Comparison of ENCODE assay signal across 11 cellular contexts in the genomic region with DNA sequence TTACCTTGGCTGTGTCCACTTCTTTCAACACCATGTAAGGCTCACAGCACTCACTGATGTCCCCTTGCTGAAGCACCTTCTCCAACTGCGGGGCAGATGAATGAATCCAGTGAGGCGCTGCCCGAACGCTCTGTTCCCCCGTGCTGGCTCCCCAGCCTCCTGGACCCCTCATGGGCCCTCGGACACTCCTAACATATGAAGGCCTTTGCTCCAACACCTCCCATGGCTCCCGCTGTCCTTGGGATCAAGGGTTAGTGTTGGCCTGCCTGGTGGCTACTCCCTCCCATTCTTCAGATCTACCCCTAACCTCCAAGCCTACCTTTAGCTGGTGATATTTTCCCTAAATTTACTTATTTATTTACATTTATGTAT. TPM values are rescaled to one million over a fixed set of nuclear protein-coding genes. Genes with fewer than 3 reads are reported as not detected.
DNase-seq lines count a peak whose midpoint lies in the region; ATAC-seq and TF ChIP-seq lines count a peak whose summit lies in the region.
"Had no signal": no experiment of that assay in that cellular context is flagged by ENCODE, and none has a peak within 500 bp of the region (broad histone marks: within the 10 kb centered on the region; RNA-seq: fewer than 3 reads in every experiment).

No MANE protein-coding gene starts in this region.

- H3K4me3 ChIP-seq in IMR-90 (ENCODE audit: insufficient read depth, low read depth, low read length) = no peak overlapping the region
- no peak overlapping the region for H3K4me3 ChIP-seq in left lung
- H3K4me3 ChIP-seq: ascending aorta had no signal

- H3K27ac ChIP-seq in IMR-90 (ENCODE audit: insufficient read depth, low read length) = no peak overlapping the region
- H3K27ac ChIP-seq in angular gyrus (ENCODE audit: low read depth, low read length) = peak overlapping the region; percentile 42
- H3K27ac ChIP-seq in left lung = peak overlapping the region; percentile 28 to 62

- ATAC-seq in IMR-90 (ENCODE audit: low read depth) (no peak), left lung (no peak), HG03520 (IDR thresholded peaks at IDR 0.05; ENCODE audit: unreplicated experiment) (no peak)
- no peak for ATAC-seq in stimulated activated memory B cell treated with anti-CD40 and anti-IgM and Interleukin-4, amounts not matched to agents 10 μg/mL and 1 μg/mL and 100 μg/mL, for 72 hours
- ATAC-seq in naive thymus-derived CD8-positive, alpha-beta T cell = no peak

- peaks cover 6% of the 10 kb centered on the region for H3K36me3 Mint-ChIP-seq in stimulated activated memory B cell treated with anti-CD40 and anti-IgM and Interleukin-4, amounts not matched to agents 10 μg/mL and 1 μg/mL and 100 μg/mL, for 72 hours
- H3K36me3 Mint-ChIP-seq in naive thymus-derived CD8-positive, alpha-beta T cell = peaks cover 3 to 4% (median 3%) of the 10 kb centered on the region in 3 donors

- H3K23ac ChIP-seq in IMR-90 (ENCODE audit: low read depth, low read length) = 0 out of 2 replicates have a peak overlapping the region, but pooled peaks have one; percentile 51

- no peak for TF ChIP-seq CTCF in IMR-90 (conservative IDR thresholded peaks at IDR 0.05; ENCODE audit: low read depth, low read length)
- no peak for TF ChIP-seq CTCF in left lung (IDR thresholded peaks at IDR 0.05)

- no peak overlapping the region for H3K56ac ChIP-seq in IMR-90 (ENCODE audit: extremely low read depth, insufficient read depth, low read length)

- H3K4me1 ChIP-seq in IMR-90 (ENCODE audit: control insufficient read depth, insufficient read depth, low read length) (0 out of 2 replicates have a peak, but pooled peaks cover 1% of the 10 kb centered on the region), left lung (peaks cover 0 to 39% of the 10 kb centered on the region in 2 donors)
- H3K4me1 ChIP-seq: HAP-1 had no signal

- TF ChIP-seq POLR2A in IMR-90 (IDR thresholded peaks at IDR 0.05; ENCODE audit: low read depth, low read length) = no peak

- no peak overlapping the region for H3K4me2 ChIP-seq in IMR-90 (ENCODE audit: low read depth, low read length)

- H3K27me3 Mint-ChIP-seq in stimulated activated memory B cell treated with anti-CD40 and anti-IgM and Interleukin-4, amounts not matched to agents 10 μg/mL and 1 μg/mL and 100 μg/mL, for 72 hours = peaks cover 9% of the 10 kb centered on the region
- H3K27me3 Mint-ChIP-seq in naive thymus-derived CD8-positive, alpha-beta T cell = peaks cover 12 to 69% (median 33%) of the 10 kb centered on the region in 5 donors

- peak overlapping the region; percentile 19; the same call in 1 of the 2 replicates for H2BK120ac ChIP-seq in IMR-90 (ENCODE audit: low read depth, low read length)

- H3K9me3 Mint-ChIP-seq in stimulated activated memory B cell treated with anti-CD40 and anti-IgM and Interleukin-4, amounts not matched to agents 10 μg/mL and 1 μg/mL and 100 μg/mL, for 72 hours = peaks cover 2% of the 10 kb centered on the region
- peaks cover 0 to 10% (median 4%) of the 10 kb centered on the region in 9 donors for H3K9me3 Mint-ChIP-seq in naive thymus-derived CD8-positive, alpha-beta T cell

- TF ChIP-seq RAD21 in IMR-90 (IDR thresholded peaks at IDR 0.05; ENCODE audit: low read length) = no peak

- H2AFZ ChIP-seq in IMR-90 (replicated peaks; ENCODE audit: low read length, poor library complexity) = peak overlapping the region; percentile 91

- H3K9me1 ChIP-seq in IMR-90 (ENCODE audit: insufficient read depth, low read length) = peaks cover 4% of the 10 kb centered on the region; the same call in 1 of the 2 replicates

- DNase-seq in IMR-90 (no peak), left lung (no peak), kidney glomerular epithelial cell (lab: John Stamatoyannopoulos, UW) (no peak)
- DNase-seq in naive thymus-derived CD8-positive, alpha-beta T cell = no peak

- no peaks in the 10 kb centered on the region for H4K20me1 ChIP-seq in IMR-90 (ENCODE audit: insufficient read depth, low read length)

- H3K4me1 Mint-ChIP-seq in stimulated activated memory B cell treated with anti-CD40 and anti-IgM and Interleukin-4, amounts not matched to agents 10 μg/mL and 1 μg/mL and 100 μg/mL, for 72 hours = peaks cover 7% of the 10 kb centered on the region
- peaks cover 5 to 8% (median 5%) of the 10 kb centered on the region in 4 donors for H3K4me1 Mint-ChIP-seq in naive thymus-derived CD8-positive, alpha-beta T cell

- H3K9me3 ChIP-seq in IMR-90 (ENCODE audit: control insufficient read depth, insufficient read depth, low read length) (no peaks in the 10 kb centered on the region), left lung (peaks cover 0 to 6% of the 10 kb centered on the region in 2 donors)
- H3K9me3 ChIP-seq: ascending aorta, HAP-1 had no signal

- H3K9ac ChIP-seq in IMR-90 (ENCODE audit: low read depth, low read length) = no peak overlapping the region

- H3K4me3 Mint-ChIP-seq in stimulated activated memory B cell treated with anti-CD40 and anti-IgM and Interleukin-4, amounts not matched to agents 10 μg/mL and 1 μg/mL and 100 μg/mL, for 72 hours = peak overlapping the region; percentile 30
- H3K4me3 Mint-ChIP-seq in naive thymus-derived CD8-positive, alpha-beta T cell = peak overlapping the region in 5 of 10 donors; percentile 8 to 67 (median 39)

- H4K5ac ChIP-seq in IMR-90 (ENCODE audit: low read depth, low read length) = no peak overlapping the region

- H2BK20ac ChIP-seq in IMR-90 (ENCODE audit: low read depth, low read length) = peak overlapping the region; percentile 39

- H2BK15ac ChIP-seq in IMR-90 (ENCODE audit: low read depth, low read length) = no peak overlapping the region

- intact Hi-C loops in IMR-90 (cut with micrococcal nuclease) (loop anchor here (1.0 kb wide), 2 partner anchors 43 to 239 kb away; no protein-coding TSS in a partner anchor), left lung (cut with DNase I) (no loop called here)

- peak overlapping the region in 1 of 2 experiments; percentile 70; a peak in 1 of 4 replicates for H4K8ac ChIP-seq in IMR-90 (ENCODE audit: low read depth in 2 of 2, low read length in 2 of 2)

- peak overlapping the region; percentile 67 for H2AK9ac ChIP-seq in IMR-90 (replicated peaks; ENCODE audit: low read depth, low read length, poor library complexity)

- no peak overlapping the region for H3K18ac ChIP-seq in IMR-90 (ENCODE audit: low read depth, low read length)

- H3K27ac Mint-ChIP-seq in stimulated activated memory B cell treated with anti-CD40 and anti-IgM and Interleukin-4, amounts not matched to agents 10 μg/mL and 1 μg/mL and 100 μg/mL, for 72 hours = no peak overlapping the region
- no peak overlapping the region for H3K27ac Mint-ChIP-seq in naive thymus-derived CD8-positive, alpha-beta T cell
- H3K27ac Mint-ChIP-seq: IgD-negative memory B cell had no signal

- peaks cover 35% of the 10 kb centered on the region for H3K36me3 ChIP-seq in IMR-90 (ENCODE audit: control insufficient read depth, insufficient read depth, low read length)
- H3K36me3 ChIP-seq in left lung = peaks cover 0 to 69% of the 10 kb centered on the region in 2 donors
- H3K36me3 ChIP-seq: HAP-1 had no signal

- no peak overlapping the region for H4K91ac ChIP-seq in IMR-90 (ENCODE audit: insufficient read depth, low read depth, low read length)

- in situ Hi-C loops in IMR-90 (cut with MboI; ENCODE audit: low sequenced_read_pairs) = no loop called here

- peak overlapping the region; percentile 45; the same call in 1 of the 2 replicates for H3K14ac ChIP-seq in IMR-90 (replicated peaks; ENCODE audit: low read depth, low read length)

- BruUV-seq in IMR-90 (replicated peaks; lab: Mats Ljungman, UMichigan) = no TSS peak

- dilution Hi-C loops in IMR-90 (cut with HindIII; ENCODE audit: low sequenced_read_pairs, unreplicated experiment) = no loop called here

- H3K79me1 ChIP-seq in IMR-90 (ENCODE audit: low read depth in 1 of 2, low read length in 2 of 2) = no peaks in the 10 kb centered on the region

- CTCF ChIA-PET in IMR-90 (lab: Yijun Ruan, JAX) = interaction anchor here (0.6 to 1.4 kb wide), 6 partner anchors 12 to 239 kb away, joined by 3 to 6 read pairs (median 4); no protein-coding TSS in a partner anchor

- H2BK5ac ChIP-seq in IMR-90 (ENCODE audit: low read depth, low read length, poor library complexity, severe bottlenecking) = no peak overlapping the region

- POLR2A ChIA-PET in IMR-90 (lab: Charles Lee; ENCODE audit: unreplicated experiment) = interaction anchor here (0.6 kb wide), 1 partner anchor 15 kb away, joined by 9 read pairs; no protein-coding TSS in a partner anchor
- POLR2A ChIA-PET in naive thymus-derived CD8-positive, alpha-beta T cell (lab: Charles Lee) = no interaction called here

- peak overlapping the region; percentile 20; the same call in 1 of the 2 replicates for H2AK5ac ChIP-seq in IMR-90 (ENCODE audit: low read depth, low read length)

- H3K27me3 ChIP-seq in IMR-90 (ENCODE audit: control insufficient read depth, insufficient read depth, low read length) (no peaks in the 10 kb centered on the region), left lung (no peaks in the 10 kb centered on the region)
- H3K27me3 ChIP-seq: ascending aorta had no signal

- H3K4ac ChIP-seq in IMR-90 (ENCODE audit: low read depth, low read length) = peak overlapping the region; percentile 52

- no CpG with 5 or more reads among the region's 7 CpGs for WGBS in IMR-90 (ENCODE audit: extremely low coverage in 2 of 2, insufficient read length in 1 of 2), 2 experiments

RNA-seq across cellular contexts. Expression of a gene that starts 4.4 kb away (rescaled TPM):
- not detected in 2 replicates for total RNA-seq in IMR-90 (2012; rRNA removed)
- polyA plus RNA-seq in IMR-90 (2012; rRNA removed) = not detected in 2 replicates
- 0.09 TPM in 1 of 2 replicates, not detected in the other for polyA plus RNA-seq in IMR-90 (2012; cell fraction: cytosol; rRNA removed)
- 0.34 and 0.60 TPM in 2 replicates for polyA plus RNA-seq in IMR-90 (2012; cell fraction: nucleus; rRNA removed; ENCODE audit: low replicate concordance)
- not detected for total RNA-seq in left lung
- total RNA-seq in naive thymus-derived CD8-positive, alpha-beta T cell = not detected
- polyA plus RNA-seq in naive thymus-derived CD8-positive, alpha-beta T cell = not detected
- total RNA-seq: ascending aorta, Calu3 had no signal
- polyA plus RNA-seq: IgD-negative memory B cell had no signal

RNA-seq across cellular contexts. Expression of a gene that starts 18.5 kb away (rescaled TPM):
- total RNA-seq in IMR-90 (2012; rRNA removed) = 4.4 and 5.0 TPM in 2 replicates
- 17.7 and 18.4 TPM in 2 replicates for polyA plus RNA-seq in IMR-90 (2012; rRNA removed)
- polyA plus RNA-seq in IMR-90 (2012; cell fraction: cytosol; rRNA removed) = 6.9 and 15.1 TPM in 2 replicates
- polyA plus RNA-seq in IMR-90 (2012; cell fraction: nucleus; rRNA removed; ENCODE audit: low replicate concordance) = 64.0 and 119 TPM in 2 replicates
- 10 to 100 TPM; 65.6 to 97.9 TPM for total RNA-seq in left lung
- under 1 TPM; 0.16 to 0.34 TPM for total RNA-seq in naive thymus-derived CD8-positive, alpha-beta T cell
- polyA plus RNA-seq in naive thymus-derived CD8-positive, alpha-beta T cell = not detected

RNA-seq across cellular contexts. Expression of a gene that starts 46.4 kb away (rescaled TPM):
- total RNA-seq in IMR-90 (2012; rRNA removed) (104 and 126 TPM in 2 replicates), left lung (100 to 1,000 TPM; 179 to 194 TPM)
- polyA plus RNA-seq in IMR-90 (2012; rRNA removed) = 156 and 176 TPM in 2 replicates
- 95.0 and 131 TPM in 2 replicates for polyA plus RNA-seq in IMR-90 (2012; cell fraction: cytosol; rRNA removed)
- 95.7 and 185 TPM in 2 replicates for polyA plus RNA-seq in IMR-90 (2012; cell fraction: nucleus; rRNA removed; ENCODE audit: low replicate concordance)
- total RNA-seq in naive thymus-derived CD8-positive, alpha-beta T cell = under 1 TPM; 0.23 to 0.36 TPM
- polyA plus RNA-seq in naive thymus-derived CD8-positive, alpha-beta T cell = not detected
- polyA plus RNA-seq: IgD-negative memory B cell had no signal

RNA-seq across cellular contexts. Expression of a gene that starts 52.2 kb away (rescaled TPM):
- total RNA-seq in IMR-90 (2012; rRNA removed) (not detected in 2 replicates), left lung (not detected)
- not detected in 2 replicates for polyA plus RNA-seq in IMR-90 (2012; rRNA removed)
- not detected in 2 replicates for polyA plus RNA-seq in IMR-90 (2012; cell fraction: cytosol; rRNA removed)
- not detected in 2 replicates for polyA plus RNA-seq in IMR-90 (2012; cell fraction: nucleus; rRNA removed; ENCODE audit: low replicate concordance)
- total RNA-seq in naive thymus-derived CD8-positive, alpha-beta T cell = not detected
- not detected for polyA plus RNA-seq in naive thymus-derived CD8-positive, alpha-beta T cell
- total RNA-seq: ascending aorta, Calu3 had no signal
- polyA plus RNA-seq: IgD-negative memory B cell had no signal

Comparison
In these comparisons a context has a peak if more than half of its experiments do, and no peak if none do; other contexts are left out.
1. RNA of a gene that starts 18.5 kb away (total RNA-seq): 65.6 to 97.9 TPM in left lung; 4.4 to 5.0 TPM in IMR-90 and 0.16 to 0.34 TPM in naive thymus-derived CD8-positive, alpha-beta T cell; every median in the first group is over 10 times any median in the second.
2. RNA of a gene that starts 46.4 kb away (total RNA-seq): 179 to 194 TPM in left lung and 104 to 126 TPM in IMR-90; 0.23 to 0.36 TPM in naive thymus-derived CD8-positive, alpha-beta T cell; every median in the first group is over 10 times any median in the second.